ENCODE assay signal across 10 cellular contexts in genomic region chr2:75729861-75730260, GRCh38. TPM values are rescaled to one million over a fixed set of nuclear protein-coding genes. Genes with fewer than 3 reads are reported as not detected.
A peak's percentile ranks its signal among the peaks of the same experiment; 100 is the strongest.
DNase-seq lines count a peak whose midpoint lies in the region; ATAC-seq, FAIRE-seq and TF ChIP-seq lines count a peak whose summit lies in the region.
"Had no signal": no experiment of that assay in that cellular context is flagged by ENCODE, and none has a peak within 500 bp of the region (broad histone marks: within the 10 kb centered on the region; RNA-seq: fewer than 3 reads in every experiment).

No MANE protein-coding gene starts in this region.

- ATAC-seq in HG03045 (IDR thresholded peaks at IDR 0.05; ENCODE audit: unreplicated experiment) (no peak), HG03196 (IDR thresholded peaks at IDR 0.05; ENCODE audit: unreplicated experiment) (no peak), GM21423 (IDR thresholded peaks at IDR 0.05; ENCODE audit: unreplicated experiment) (no peak)
- ATAC-seq: naive thymus-derived CD4-positive, alpha-beta T cell had no signal

- H3K9me3 ChIP-seq in liver (ENCODE audit: control insufficient read depth in 4 of 4, low read length in 3 of 4): no peaks in the 10 kb centered on the region

- H3K27ac ChIP-seq in VCaP (no peak overlapping the region), liver (ENCODE audit: low read depth in 1 of 2, low read length in 2 of 2) (no peak overlapping the region)

- TF ChIP-seq CTCF in D721Med (IDR thresholded peaks at IDR 0.05; ENCODE audit: insufficient read depth, missing control alignments) (peak; percentile 55), VCaP (conservative IDR thresholded peaks at IDR 0.05) (peak; percentile 71), liver (IDR thresholded peaks at IDR 0.05; ENCODE audit: low read depth, low read length, missing input control) (peak; percentile 8)

- peak; percentile 59 to 66 for TF ChIP-seq RAD21 in liver (IDR thresholded peaks at IDR 0.05)

- no peaks in the 10 kb centered on the region for H3K4me1 ChIP-seq in liver (ENCODE audit: control insufficient read depth in 4 of 4, insufficient read depth in 4 of 4, low read length in 3 of 4)

- H3K9ac ChIP-seq in liver (ENCODE audit: low read depth in 1 of 2, low read length in 2 of 2): no peak overlapping the region

- FAIRE-seq in D721Med (lab: Jason Lieb, UNC) (no peak), HTR-8/SVneo (lab: Jason Lieb, UNC) (no peak)

- H3K36me3 ChIP-seq in liver (ENCODE audit: control insufficient read depth in 4 of 4, insufficient read depth in 3 of 4, low read depth in 1 of 4, low read length in 3 of 4): no peaks in the 10 kb centered on the region

- DNase-seq in D721Med (ENCODE audit: insufficient read length, low spot score) (no peak), HTR-8/SVneo (ENCODE audit: insufficient read length, low spot score) (peak; percentile 23)
- DNase-seq in stimulated activated CD8-positive, alpha-beta memory T cell treated with anti-CD3 and anti-CD28 coated beads, Interleukin-4, amount 100 ng/mL, for 48 hours: no peak
- DNase-seq: KG1; naive thymus-derived CD4-positive, alpha-beta T cell had no signal

- H3K4me3 ChIP-seq in liver (ENCODE audit: low read depth in 1 of 3, low read length in 3 of 3): no peak overlapping the region

- 60% methylated on average over 5 of the region's 5 CpGs for WGBS in liver

- no peaks in the 10 kb centered on the region for H3K27me3 ChIP-seq in liver (ENCODE audit: control insufficient read depth in 4 of 4, insufficient read depth in 4 of 4, low read length in 3 of 4)

TF ChIP-seq in liver, 16 proteins besides CTCF, POLR2A, EP300 and RAD21:
- no peak for TF ChIP-seq TAF1 (conservative IDR thresholded peaks at IDR 0.05)
- TF ChIP-seq JUND (IDR thresholded peaks at IDR 0.05): no peak
- no peak for TF ChIP-seq ATF3 (IDR thresholded peaks at IDR 0.05)
- TF ChIP-seq FOXA1 (IDR thresholded peaks at IDR 0.05): no peak
- TF ChIP-seq MAX (IDR thresholded peaks at IDR 0.05): no peak
- no peak for TF ChIP-seq EGR1 (IDR thresholded peaks at IDR 0.05; ENCODE audit: low read depth in 2 of 2)
- TF ChIP-seq GABPA (IDR thresholded peaks at IDR 0.05 in 1 of 2, conservative IDR thresholded peaks at IDR 0.05 in 1 of 2): no peak
- TF ChIP-seq YY1 (IDR thresholded peaks at IDR 0.05): no peak
- TF ChIP-seq RXRA (IDR thresholded peaks at IDR 0.05): no peak
- no peak for TF ChIP-seq FOXA2 (IDR thresholded peaks at IDR 0.05)
- no peak for TF ChIP-seq REST (IDR thresholded peaks at IDR 0.05)
- no peak for TF ChIP-seq ZBTB33 (IDR thresholded peaks at IDR 0.05)
- no peak for TF ChIP-seq HNF4A (conservative IDR thresholded peaks at IDR 0.05)
- TF ChIP-seq SP1 (IDR thresholded peaks at IDR 0.05): no peak
- TF ChIP-seq NR2F2 (IDR thresholded peaks at IDR 0.05): no peak
- no peak for TF ChIP-seq HNF4G (IDR thresholded peaks at IDR 0.05)

RNA-seq across cellular contexts. Expression of gene GCFC2, which starts 19.1 kb away (rescaled TPM):
- 10 to 100 TPM; 16.2 to 18.2 TPM for total RNA-seq in liver
- polyA plus RNA-seq in liver: 10 to 100 TPM; 10.4 to 28.2 TPM

Comparison
In these comparisons a context has a peak if more than half of its experiments do, and no peak if none do; other contexts are left out.
1. CTCF ChIP-seq: peak in every context shown above with its lines; median percentile 71 in VCaP; 55 in D721Med; 8 in liver.